ENCODE assay signal across 1 cellular context in the genomic region with DNA sequence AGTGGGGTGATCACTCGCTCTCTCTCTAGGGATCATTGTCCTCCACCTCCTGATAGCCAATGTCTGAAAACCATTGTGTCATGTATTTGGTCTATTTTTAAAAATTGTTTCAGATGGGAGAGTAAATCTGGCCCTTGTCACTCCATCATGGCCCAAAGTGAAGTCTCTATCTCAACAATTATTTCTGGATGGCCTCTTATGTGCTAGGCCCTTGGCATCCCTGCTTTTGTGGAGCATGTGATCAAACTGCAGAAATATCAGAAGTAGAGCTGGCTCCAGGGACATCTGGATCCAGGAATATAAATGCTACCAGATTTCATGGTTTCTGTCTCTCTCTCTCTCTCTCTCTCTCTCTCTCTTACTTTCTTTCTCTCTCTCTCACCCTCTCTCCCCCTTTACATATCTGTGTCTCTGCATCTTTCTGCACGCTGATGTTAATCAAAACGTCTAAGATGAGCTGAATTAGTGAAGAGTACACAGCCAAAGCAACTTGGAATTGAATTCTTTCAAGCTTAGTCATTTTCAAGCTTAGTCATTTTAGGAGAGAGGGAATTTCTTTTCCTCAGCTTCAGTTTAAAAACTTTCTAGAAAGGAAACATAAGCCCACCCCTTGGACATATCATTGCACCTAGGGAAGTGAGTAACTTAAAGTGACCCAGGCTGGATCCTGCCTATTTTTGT.
TF ChIP-seq lines count a peak whose summit lies in the region.

No MANE protein-coding gene starts in this region.

TF ChIP-seq in SK-N-SH, 30 proteins besides CTCF, POLR2A, EP300 and RAD21 (continued from another document):
- TF ChIP-seq CHD2 (IDR thresholded peaks at IDR 0.05; ENCODE audit: low read length, partially characterized antibody) = no peak
- no peak for TF ChIP-seq SMC3 (IDR thresholded peaks at IDR 0.05; ENCODE audit: low read depth, low read length)
- no peak for TF ChIP-seq RFX5 (IDR thresholded peaks at IDR 0.05; ENCODE audit: low read length)
- TF ChIP-seq GATA2 (CRISPR knock-in tag; IDR thresholded peaks at IDR 0.05) = no peak
- TF ChIP-seq JUND (IDR thresholded peaks at IDR 0.05) = peak; percentile 86
- TF ChIP-seq, protein P1, sequence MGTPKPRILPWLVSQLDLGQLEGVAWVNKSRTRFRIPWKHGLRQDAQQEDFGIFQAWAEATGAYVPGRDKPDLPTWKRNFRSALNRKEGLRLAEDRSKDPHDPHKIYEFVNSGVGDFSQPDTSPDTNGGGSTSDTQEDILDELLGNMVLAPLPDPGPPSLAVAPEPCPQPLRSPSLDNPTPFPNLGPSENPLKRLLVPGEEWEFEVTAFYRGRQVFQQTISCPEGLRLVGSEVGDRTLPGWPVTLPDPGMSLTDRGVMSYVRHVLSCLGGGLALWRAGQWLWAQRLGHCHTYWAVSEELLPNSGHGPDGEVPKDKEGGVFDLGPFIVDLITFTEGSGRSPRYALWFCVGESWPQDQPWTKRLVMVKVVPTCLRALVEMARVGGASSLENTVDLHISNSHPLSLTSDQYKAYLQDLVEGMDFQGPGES (IDR thresholded peaks at IDR 0.05; ENCODE audit: low read depth, low read length) = no peak
- TF ChIP-seq, protein P2, sequence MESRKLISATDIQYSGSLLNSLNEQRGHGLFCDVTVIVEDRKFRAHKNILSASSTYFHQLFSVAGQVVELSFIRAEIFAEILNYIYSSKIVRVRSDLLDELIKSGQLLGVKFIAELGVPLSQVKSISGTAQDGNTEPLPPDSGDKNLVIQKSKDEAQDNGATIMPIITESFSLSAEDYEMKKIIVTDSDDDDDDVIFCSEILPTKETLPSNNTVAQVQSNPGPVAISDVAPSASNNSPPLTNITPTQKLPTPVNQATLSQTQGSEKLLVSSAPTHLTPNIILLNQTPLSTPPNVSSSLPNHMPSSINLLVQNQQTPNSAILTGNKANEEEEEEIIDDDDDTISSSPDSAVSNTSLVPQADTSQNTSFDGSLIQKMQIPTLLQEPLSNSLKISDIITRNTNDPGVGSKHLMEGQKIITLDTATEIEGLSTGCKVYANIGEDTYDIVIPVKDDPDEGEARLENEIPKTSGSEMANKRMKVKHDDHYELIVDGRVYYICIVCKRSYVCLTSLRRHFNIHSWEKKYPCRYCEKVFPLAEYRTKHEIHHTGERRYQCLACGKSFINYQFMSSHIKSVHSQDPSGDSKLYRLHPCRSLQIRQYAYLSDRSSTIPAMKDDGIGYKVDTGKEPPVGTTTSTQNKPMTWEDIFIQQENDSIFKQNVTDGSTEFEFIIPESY (IDR thresholded peaks at IDR 0.05; ENCODE audit: borderline replicate concordance, low read depth) = no peak
- TF ChIP-seq NFIC (IDR thresholded peaks at IDR 0.05; ENCODE audit: borderline replicate concordance) = no peak
- no peak for TF ChIP-seq FOXJ3 (CRISPR knock-in tag; IDR thresholded peaks at IDR 0.05)
- no peak for TF ChIP-seq EZH2phosphoT487 (IDR thresholded peaks at IDR 0.05; ENCODE audit: borderline replicate concordance, low read depth)
- TF ChIP-seq, protein P3, sequence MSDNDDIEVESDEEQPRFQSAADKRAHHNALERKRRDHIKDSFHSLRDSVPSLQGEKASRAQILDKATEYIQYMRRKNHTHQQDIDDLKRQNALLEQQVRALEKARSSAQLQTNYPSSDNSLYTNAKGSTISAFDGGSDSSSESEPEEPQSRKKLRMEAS (IDR thresholded peaks at IDR 0.05; ENCODE audit: low read depth) = no peak
- TF ChIP-seq YY1 (IDR thresholded peaks at IDR 0.05; ENCODE audit: low read depth) = no peak
- TF ChIP-seq FOSL2 (IDR thresholded peaks at IDR 0.05; ENCODE audit: borderline replicate concordance, low read depth) = peak; percentile 80
- no peak for TF ChIP-seq NRF1 (IDR thresholded peaks at IDR 0.05; ENCODE audit: low read depth, low read length)
- TF ChIP-seq, protein P4, sequence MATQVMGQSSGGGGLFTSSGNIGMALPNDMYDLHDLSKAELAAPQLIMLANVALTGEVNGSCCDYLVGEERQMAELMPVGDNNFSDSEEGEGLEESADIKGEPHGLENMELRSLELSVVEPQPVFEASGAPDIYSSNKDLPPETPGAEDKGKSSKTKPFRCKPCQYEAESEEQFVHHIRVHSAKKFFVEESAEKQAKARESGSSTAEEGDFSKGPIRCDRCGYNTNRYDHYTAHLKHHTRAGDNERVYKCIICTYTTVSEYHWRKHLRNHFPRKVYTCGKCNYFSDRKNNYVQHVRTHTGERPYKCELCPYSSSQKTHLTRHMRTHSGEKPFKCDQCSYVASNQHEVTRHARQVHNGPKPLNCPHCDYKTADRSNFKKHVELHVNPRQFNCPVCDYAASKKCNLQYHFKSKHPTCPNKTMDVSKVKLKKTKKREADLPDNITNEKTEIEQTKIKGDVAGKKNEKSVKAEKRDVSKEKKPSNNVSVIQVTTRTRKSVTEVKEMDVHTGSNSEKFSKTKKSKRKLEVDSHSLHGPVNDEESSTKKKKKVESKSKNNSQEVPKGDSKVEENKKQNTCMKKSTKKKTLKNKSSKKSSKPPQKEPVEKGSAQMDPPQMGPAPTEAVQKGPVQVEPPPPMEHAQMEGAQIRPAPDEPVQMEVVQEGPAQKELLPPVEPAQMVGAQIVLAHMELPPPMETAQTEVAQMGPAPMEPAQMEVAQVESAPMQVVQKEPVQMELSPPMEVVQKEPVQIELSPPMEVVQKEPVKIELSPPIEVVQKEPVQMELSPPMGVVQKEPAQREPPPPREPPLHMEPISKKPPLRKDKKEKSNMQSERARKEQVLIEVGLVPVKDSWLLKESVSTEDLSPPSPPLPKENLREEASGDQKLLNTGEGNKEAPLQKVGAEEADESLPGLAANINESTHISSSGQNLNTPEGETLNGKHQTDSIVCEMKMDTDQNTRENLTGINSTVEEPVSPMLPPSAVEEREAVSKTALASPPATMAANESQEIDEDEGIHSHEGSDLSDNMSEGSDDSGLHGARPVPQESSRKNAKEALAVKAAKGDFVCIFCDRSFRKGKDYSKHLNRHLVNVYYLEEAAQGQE (IDR thresholded peaks at IDR 0.05; ENCODE audit: low read depth, low read length) = no peak
- TF ChIP-seq POLR2AphosphoS5 (IDR thresholded peaks at IDR 0.05; ENCODE audit: low read depth, low read length) = peak; percentile 27; the same call in 1 of the 2 replicates
- TF ChIP-seq FOXM1 (IDR thresholded peaks at IDR 0.05; ENCODE audit: low read depth) = no peak
- TF ChIP-seq SIN3A (IDR thresholded peaks at IDR 0.05; ENCODE audit: borderline replicate concordance, low read depth, low read length) = no peak
